Comparison of ENCODE assay signal across 1 cellular context in genomic region chr4:173420324-173420752, GRCh38.
TF ChIP-seq lines count a peak whose summit lies in the region.

No MANE protein-coding gene starts in this region.

TF ChIP-seq in GM23338, 12 proteins besides CTCF, POLR2A, EP300 and RAD21 (continued from another document):
- TF ChIP-seq, protein P1, sequence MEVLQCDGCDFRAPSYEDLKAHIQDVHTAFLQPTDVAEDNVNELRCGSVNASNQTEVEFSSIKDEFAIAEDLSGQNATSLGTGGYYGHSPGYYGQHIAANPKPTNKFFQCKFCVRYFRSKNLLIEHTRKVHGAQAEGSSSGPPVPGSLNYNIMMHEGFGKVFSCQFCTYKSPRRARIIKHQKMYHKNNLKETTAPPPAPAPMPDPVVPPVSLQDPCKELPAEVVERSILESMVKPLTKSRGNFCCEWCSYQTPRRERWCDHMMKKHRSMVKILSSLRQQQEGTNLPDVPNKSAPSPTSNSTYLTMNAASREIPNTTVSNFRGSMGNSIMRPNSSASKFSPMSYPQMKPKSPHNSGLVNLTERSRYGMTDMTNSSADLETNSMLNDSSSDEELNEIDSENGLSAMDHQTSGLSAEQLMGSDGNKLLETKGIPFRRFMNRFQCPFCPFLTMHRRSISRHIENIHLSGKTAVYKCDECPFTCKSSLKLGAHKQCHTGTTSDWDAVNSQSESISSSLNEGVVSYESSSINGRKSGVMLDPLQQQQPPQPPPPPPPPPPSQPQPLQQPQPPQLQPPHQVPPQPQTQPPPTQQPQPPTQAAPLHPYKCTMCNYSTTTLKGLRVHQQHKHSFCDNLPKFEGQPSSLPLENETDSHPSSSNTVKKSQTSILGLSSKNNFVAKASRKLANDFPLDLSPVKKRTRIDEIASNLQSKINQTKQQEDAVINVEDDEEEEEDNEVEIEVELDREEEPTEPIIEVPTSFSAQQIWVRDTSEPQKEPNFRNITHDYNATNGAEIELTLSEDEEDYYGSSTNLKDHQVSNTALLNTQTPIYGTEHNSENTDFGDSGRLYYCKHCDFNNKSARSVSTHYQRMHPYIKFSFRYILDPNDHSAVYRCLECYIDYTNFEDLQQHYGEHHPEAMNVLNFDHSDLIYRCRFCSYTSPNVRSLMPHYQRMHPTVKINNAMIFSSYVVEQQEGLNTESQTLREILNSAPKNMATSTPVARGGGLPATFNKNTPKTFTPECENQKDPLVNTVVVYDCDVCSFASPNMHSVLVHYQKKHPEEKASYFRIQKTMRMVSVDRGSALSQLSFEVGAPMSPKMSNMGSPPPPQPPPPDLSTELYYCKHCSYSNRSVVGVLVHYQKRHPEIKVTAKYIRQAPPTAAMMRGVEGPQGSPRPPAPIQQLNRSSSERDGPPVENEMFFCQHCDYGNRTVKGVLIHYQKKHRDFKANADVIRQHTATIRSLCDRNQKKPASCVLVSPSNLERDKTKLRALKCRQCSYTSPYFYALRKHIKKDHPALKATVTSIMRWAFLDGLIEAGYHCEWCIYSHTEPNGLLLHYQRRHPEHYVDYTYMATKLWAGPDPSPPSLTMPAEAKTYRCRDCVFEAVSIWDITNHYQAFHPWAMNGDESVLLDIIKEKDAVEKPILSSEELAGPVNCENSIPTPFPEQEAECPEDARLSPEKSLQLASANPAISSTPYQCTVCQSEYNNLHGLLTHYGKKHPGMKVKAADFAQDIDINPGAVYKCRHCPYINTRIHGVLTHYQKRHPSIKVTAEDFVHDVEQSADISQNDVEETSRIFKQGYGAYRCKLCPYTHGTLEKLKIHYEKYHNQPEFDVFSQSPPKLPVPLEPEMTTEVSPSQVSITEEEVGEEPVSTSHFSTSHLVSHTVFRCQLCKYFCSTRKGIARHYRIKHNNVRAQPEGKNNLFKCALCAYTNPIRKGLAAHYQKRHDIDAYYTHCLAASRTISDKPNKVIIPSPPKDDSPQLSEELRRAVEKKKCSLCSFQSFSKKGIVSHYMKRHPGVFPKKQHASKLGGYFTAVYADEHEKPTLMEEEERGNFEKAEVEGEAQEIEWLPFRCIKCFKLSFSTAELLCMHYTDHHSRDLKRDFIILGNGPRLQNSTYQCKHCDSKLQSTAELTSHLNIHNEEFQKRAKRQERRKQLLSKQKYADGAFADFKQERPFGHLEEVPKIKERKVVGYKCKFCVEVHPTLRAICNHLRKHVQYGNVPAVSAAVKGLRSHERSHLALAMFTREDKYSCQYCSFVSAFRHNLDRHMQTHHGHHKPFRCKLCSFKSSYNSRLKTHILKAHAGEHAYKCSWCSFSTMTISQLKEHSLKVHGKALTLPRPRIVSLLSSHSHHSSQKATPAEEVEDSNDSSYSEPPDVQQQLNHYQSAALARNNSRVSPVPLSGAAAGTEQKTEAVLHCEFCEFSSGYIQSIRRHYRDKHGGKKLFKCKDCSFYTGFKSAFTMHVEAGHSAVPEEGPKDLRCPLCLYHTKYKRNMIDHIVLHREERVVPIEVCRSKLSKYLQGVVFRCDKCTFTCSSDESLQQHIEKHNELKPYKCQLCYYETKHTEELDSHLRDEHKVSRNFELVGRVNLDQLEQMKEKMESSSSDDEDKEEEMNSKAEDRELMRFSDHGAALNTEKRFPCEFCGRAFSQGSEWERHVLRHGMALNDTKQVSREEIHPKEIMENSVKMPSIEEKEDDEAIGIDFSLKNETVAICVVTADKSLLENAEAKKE (CRISPR knock-in tag; IDR thresholded peaks at IDR 0.05): no peak
- TF ChIP-seq JUNB (IDR thresholded peaks at IDR 0.05; ENCODE audit: unreplicated experiment): no peak
- TF ChIP-seq POLR2AphosphoS5 (IDR thresholded peaks at IDR 0.05; ENCODE audit: low read depth): no peak
- no peak for TF ChIP-seq ETS1 (IDR thresholded peaks at IDR 0.05)
- no peak for TF ChIP-seq ZNF114 (CRISPR knock-in tag; IDR thresholded peaks at IDR 0.05)
- TF ChIP-seq CREB1 (CRISPR knock-in tag; IDR thresholded peaks at IDR 0.05; ENCODE audit: low read depth): no peak
- TF ChIP-seq EZH2 (IDR thresholded peaks at IDR 0.05; ENCODE audit: low read depth, unreplicated experiment): no peak
